Comparison of ENCODE assay signal across 8 cellular contexts in genomic region chr1:19643602-19644419, GRCh38. TPM values are rescaled to one million over a fixed set of nuclear protein-coding genes. Genes with fewer than 3 reads are reported as not detected.
DNase-seq lines count a peak whose midpoint lies in the region; ATAC-seq, FAIRE-seq and TF ChIP-seq lines count a peak whose summit lies in the region.

A gene with protein sequence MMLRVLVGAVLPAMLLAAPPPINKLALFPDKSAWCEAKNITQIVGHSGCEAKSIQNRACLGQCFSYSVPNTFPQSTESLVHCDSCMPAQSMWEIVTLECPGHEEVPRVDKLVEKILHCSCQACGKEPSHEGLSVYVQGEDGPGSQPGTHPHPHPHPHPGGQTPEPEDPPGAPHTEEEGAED (plus strand): TSS chr1:19644311. CDS start chr1:19655031, 10,720 bp downstream.

- TF ChIP-seq POLR2A in spleen (IDR thresholded peaks at IDR 0.05), result no peak

- peaks cover 6 to 49% (median 30%) of the 10 kb centered on the region in 6 donors for H3K4me1 ChIP-seq in spleen

- H3K27me3 ChIP-seq in bronchial epithelial cell (ENCODE audit: control insufficient read depth, insufficient read depth, low read length) (no peaks in the 10 kb centered on the region), spleen (replicated peaks in 1 of 7) (peaks cover 0 to 83% (median 25%) of the 10 kb centered on the region in 7 donors)

- intact Hi-C loops in spleen (cut with DNase I; ENCODE audit: low total_unique reads), result no loop called here

- no peaks in the 10 kb centered on the region for H3K36me3 Mint-ChIP-seq in immature natural killer cell

- H3K4me3 ChIP-seq in bronchial epithelial cell (ENCODE audit: low read depth, low read length) (peak within 1 kb of the TSS; percentile 86), spleen (peak within 1 kb of the TSS; percentile 41 to 78 (median 54))

- ATAC-seq in HG03571 (IDR thresholded peaks at IDR 0.05; ENCODE audit: unreplicated experiment), result peak; percentile 54
- no peak for ATAC-seq in HG02973 (IDR thresholded peaks at IDR 0.05; ENCODE audit: unreplicated experiment)
- no peak for ATAC-seq in HG03342 (IDR thresholded peaks at IDR 0.05; ENCODE audit: unreplicated experiment)

- H3K27me3 Mint-ChIP-seq in immature natural killer cell (ENCODE audit: low read depth in 3 of 3), result peaks cover 11 to 32% (median 21%) of the 10 kb centered on the region in 3 donors

- peak; percentile 86 for DNase-seq in COLO668 (lab: John Stamatoyannopoulos, UW; ENCODE audit: unreplicated experiment)
- peak; percentile 26 for DNase-seq in bronchial epithelial cell (ENCODE audit: low read depth)
- DNase-seq in immature natural killer cell, result peak; percentile 41 to 51 (median 48)
- DNase-seq in spleen, result no peak

- peaks cover 11 to 20% of the 10 kb centered on the region in 2 donors for H3K4me1 Mint-ChIP-seq in immature natural killer cell

- peak within 1 kb of the TSS; percentile 87 to 94 (median 91) for H3K4me3 Mint-ChIP-seq in immature natural killer cell

- TF ChIP-seq CTCF in VCaP (conservative IDR thresholded peaks at IDR 0.05) (no peak), bronchial epithelial cell (IDR thresholded peaks at IDR 0.05; ENCODE audit: insufficient read depth, low read length, severe bottlenecking) (no peak), spleen (IDR thresholded peaks at IDR 0.05 in 8 of 11, conservative IDR thresholded peaks at IDR 0.05 in 3 of 11) (no peak)

- H3K9me3 Mint-ChIP-seq in immature natural killer cell, result no peaks in the 10 kb centered on the region

- peak within 1 kb of the TSS; percentile 66 for H3K27ac ChIP-seq in VCaP
- peak within 1 kb of the TSS in 7 of 8 donors; percentile 38 to 82 (median 66) for H3K27ac ChIP-seq in spleen

- no peak for FAIRE-seq in bronchial epithelial cell (lab: Jason Lieb, UNC)

- 2 to 10% (median 3%) methylated on average over 15 to 93 of the region's 94 CpGs for WGBS in spleen, 5 donors

- H3K27ac Mint-ChIP-seq in immature natural killer cell, result peak within 1 kb of the TSS in 5 of 6 donors; percentile 65 to 84 (median 80)

- H3K36me3 ChIP-seq in bronchial epithelial cell (ENCODE audit: control insufficient read depth, insufficient read depth, low read length), result no peaks in the 10 kb centered on the region
- no peaks in the 10 kb centered on the region for H3K36me3 ChIP-seq in spleen

- H3K9me3 ChIP-seq in spleen, result no peaks in the 10 kb centered on the region

RNA-seq across cellular contexts. Expression of the gene that starts here (rescaled TPM):
- 55.3 and 108 TPM in 2 replicates for total RNA-seq in bronchial epithelial cell
- polyA plus RNA-seq in immature natural killer cell, result 1 to 10 TPM in 1 of 3 donors, under 1 TPM in 1, not detected in 1; 0.44 to 2.7 TPM
- 10 to 100 TPM in 6 of 7 donors, 1 to 10 TPM in 1; 9.9 to 50.1 (median 18.6) TPM for total RNA-seq in spleen
- polyA plus RNA-seq in spleen, result 10 to 100 TPM; 16.4 to 26.8 (median 16.6) TPM

Comparison
In these comparisons a context has a peak if more than half of its experiments do, and no peak if none do; other contexts are left out.
1. RNA of the gene that starts here (polyA plus RNA-seq): 16.4 to 26.8 TPM in spleen; 0.44 to 2.7 TPM in immature natural killer cell; every median in the first group is over 4 times any median in the second.